9 cellular contexts compared by ENCODE assay signal in genomic region chr14:55430024-55430690, GRCh38. TPM values are rescaled to one million over a fixed set of nuclear protein-coding genes. Genes with fewer than 3 reads are reported as not detected.
DNase-seq lines count a peak whose midpoint lies in the region; ATAC-seq and TF ChIP-seq lines count a peak whose summit lies in the region.
"Had no signal": no experiment of that assay in that cellular context is flagged by ENCODE, and none has a peak within 500 bp of the region (broad histone marks: within the 10 kb centered on the region; RNA-seq: fewer than 3 reads in every experiment).

No MANE protein-coding gene starts in this region.

- DNase-seq in AG09319 (ENCODE audit: extremely low read depth, low read depth) (peak; percentile 66), NCI-H82 (lab: John Stamatoyannopoulos, UW) (peak; percentile 76), glomerular visceral epithelial cell (ENCODE audit: extremely low spot score) (peak; percentile 65), spleen (no peak), NCI-H774 (lab: John Stamatoyannopoulos, UW) (no peak)
- DNase-seq in activated T-cell treated with anti-CD3 and anti-CD28 coated beads, Interleukin-2, amount 50 U/mL, for 24 hours = peak; percentile 31

- no peak for TF ChIP-seq POLR2A in spleen (IDR thresholded peaks at IDR 0.05)

- H3K27me3 Mint-ChIP-seq in activated T-cell treated with anti-CD3 and anti-CD28 coated beads, Interleukin-2, amount 50 U/mL, for 24 hours = no peaks in the 10 kb centered on the region

- H3K36me3 Mint-ChIP-seq in activated T-cell treated with anti-CD3 and anti-CD28 coated beads, Interleukin-2, amount 50 U/mL, for 24 hours (ENCODE audit: low read depth) = no peaks in the 10 kb centered on the region

- intact Hi-C loops in spleen (cut with DNase I; ENCODE audit: low total_unique reads) = loop anchor here (10.0 kb wide), 1 partner anchor 165 kb away; no protein-coding TSS in a partner anchor

- H3K27ac ChIP-seq in spleen = no peak overlapping the region

- peaks cover 28% of the 10 kb centered on the region for H3K4me1 Mint-ChIP-seq in activated T-cell treated with anti-CD3 and anti-CD28 coated beads, Interleukin-2, amount 50 U/mL, for 24 hours (ENCODE audit: low read depth)

- peak; percentile 71 for ATAC-seq in HG03520 (IDR thresholded peaks at IDR 0.05; ENCODE audit: unreplicated experiment)

- H3K9me3 Mint-ChIP-seq in activated T-cell treated with anti-CD3 and anti-CD28 coated beads, Interleukin-2, amount 50 U/mL, for 24 hours = no peaks in the 10 kb centered on the region

- no peaks in the 10 kb centered on the region for H3K27me3 ChIP-seq in spleen (replicated peaks in 1 of 7)

- no peaks in the 10 kb centered on the region for H3K36me3 ChIP-seq in spleen

- H3K4me1 ChIP-seq in spleen = peaks cover 0 to 20% (median 1%) of the 10 kb centered on the region in 6 donors

- WGBS in spleen, 5 donors = 0 to 12% (median 4%) methylated on average over 1 of the region's 1 CpG

- no peak overlapping the region for H3K4me3 ChIP-seq in spleen

- H3K9me3 ChIP-seq in spleen = no peaks in the 10 kb centered on the region

- H3K4me3 Mint-ChIP-seq in activated T-cell treated with anti-CD3 and anti-CD28 coated beads, Interleukin-2, amount 50 U/mL, for 24 hours = no peak overlapping the region

- peak overlapping the region; percentile 44 for H3K27ac Mint-ChIP-seq in activated T-cell treated with anti-CD3 and anti-CD28 coated beads, Interleukin-2, amount 50 U/mL, for 24 hours

- TF ChIP-seq CTCF in AG09319 (IDR thresholded peaks at IDR 0.05; ENCODE audit: low read depth, low read length) (peak; percentile 47), GM12872 (IDR thresholded peaks at IDR 0.05; ENCODE audit: insufficient read depth, low read depth, low read length) (peak; percentile 46; the same call in 2 of the 3 replicates), spleen (IDR thresholded peaks at IDR 0.05 in 8 of 11, conservative IDR thresholded peaks at IDR 0.05 in 3 of 11) (peak in 8 of 11 experiments; percentile 24 to 65 (median 40))

RNA-seq across cellular contexts. Expression of gene TBPL2, which starts 10.3 kb away (rescaled TPM):
- not detected for total RNA-seq in spleen
- polyA plus RNA-seq in spleen = not detected
- total RNA-seq: skeletal muscle tissue had no signal

RNA-seq across cellular contexts. Expression of gene ATG14, which starts 18.5 kb away (rescaled TPM):
- 10 to 100 TPM; 10.7 to 14.8 (median 13.2) TPM for total RNA-seq in spleen
- 1 to 10 TPM; 5.4 to 10.0 (median 7.2) TPM for polyA plus RNA-seq in spleen

Comparison
In these comparisons a context has a peak if more than half of its experiments do, and no peak if none do; other contexts are left out.
1. DNase-seq: peak in AG09319 (single experiment), NCI-H82 (single experiment), activated T-cell treated with anti-CD3 and anti-CD28 coated beads, Interleukin-2, amount 50 U/mL, for 24 hours (single experiment) and glomerular visceral epithelial cell (single experiment); none in spleen (single experiment) and NCI-H774 (single experiment).
2. Peak in every context shown above with its lines, with median percentiles within 50 percentile points of each other: CTCF ChIP-seq.